In genomic region chr16:1610071-1610840, GRCh38 we compare ENCODE assay signal across 1 cellular context.
TF ChIP-seq lines count a peak whose summit lies in the region.

No MANE protein-coding gene starts in this region.

TF ChIP-seq in HepG2, 621 proteins besides CTCF, POLR2A, EP300 and RAD21 (continued from another document and continues in another):
- TF ChIP-seq TAF15 (IDR thresholded peaks at IDR 0.05; ENCODE audit: low read depth, low read length, poor library complexity, severe bottlenecking) (no peak), RBM39 (IDR thresholded peaks at IDR 0.05; ENCODE audit: low read depth, low read length, poor library complexity, severe bottlenecking) (no peak), MBD4 (IDR thresholded peaks at IDR 0.05; ENCODE audit: borderline replicate concordance, low read length) (no peak), ZNF549 (CRISPR knock-in tag; IDR thresholded peaks at IDR 0.05) (0 out of 2 replicates have a peak, but pooled peaks have one; percentile 33), RARA (CRISPR knock-in tag; IDR thresholded peaks at IDR 0.05) (no peak; the same call in 1 of the 2 replicates), PAXIP1 (CRISPR knock-in tag; conservative IDR thresholded peaks at IDR 0.05) (peak; percentile 40; the same call in 1 of the 2 replicates), SKI (IDR thresholded peaks at IDR 0.05; ENCODE audit: partially characterized antibody) (peak; percentile 7), HMGXB4 (CRISPR knock-in tag; IDR thresholded peaks at IDR 0.05; ENCODE audit: borderline replicate concordance in 1 of 2, low read depth in 1 of 2) (peak in 1 of 2 experiments; percentile 42; a peak in 2 of 4 replicates), MAZ (IDR thresholded peaks at IDR 0.05; ENCODE audit: borderline replicate concordance, low read depth, low read length) (no peak), MAZ (CRISPR knock-in tag; IDR thresholded peaks at IDR 0.05; ENCODE audit: low read depth) (peak; percentile 68; the same call in 1 of the 2 replicates), SOX6 (IDR thresholded peaks at IDR 0.05) (no peak), SOX6 (CRISPR knock-in tag; IDR thresholded peaks at IDR 0.05) (peak; percentile 61), NBN (conservative IDR thresholded peaks at IDR 0.05) (no peak), ZNF260 (CRISPR knock-in tag; IDR thresholded peaks at IDR 0.05; ENCODE audit: borderline replicate concordance, low read depth) (no peak), RBFOX2 (IDR thresholded peaks at IDR 0.05; ENCODE audit: low read depth, low read length) (peak; percentile 89), ZNF513 (CRISPR knock-in tag; conservative IDR thresholded peaks at IDR 0.05) (0 out of 2 replicates have a peak, but pooled peaks have one; percentile 28), ZNF792 (CRISPR knock-in tag; IDR thresholded peaks at IDR 0.05) (no peak; the same call in 1 of the 2 replicates), ZNF136 (CRISPR knock-in tag; IDR thresholded peaks at IDR 0.05; ENCODE audit: low read depth) (no peak), PRDM15 (CRISPR knock-in tag; IDR thresholded peaks at IDR 0.05) (peak; percentile 90), EZH2 (conservative IDR thresholded peaks at IDR 0.05; ENCODE audit: low read depth, low read length) (no peak), ZNF639 (CRISPR knock-in tag; conservative IDR thresholded peaks at IDR 0.05) (0 out of 2 replicates have a peak, but pooled peaks have one; percentile 10), HMGXB3 (CRISPR knock-in tag; IDR thresholded peaks at IDR 0.05; ENCODE audit: borderline replicate concordance) (no peak), KLF6 (CRISPR knock-in tag; IDR thresholded peaks at IDR 0.05) (no peak), ZNF546 (CRISPR knock-in tag; conservative IDR thresholded peaks at IDR 0.05) (no peak), SP140L (CRISPR knock-in tag; IDR thresholded peaks at IDR 0.05; ENCODE audit: borderline replicate concordance) (no peak), SOX5 (CRISPR knock-in tag; IDR thresholded peaks at IDR 0.05; ENCODE audit: borderline replicate concordance) (no peak), ZNF75D (CRISPR knock-in tag; IDR thresholded peaks at IDR 0.05; ENCODE audit: borderline replicate concordance) (no peak), ZNF235 (CRISPR knock-in tag; IDR thresholded peaks at IDR 0.05; ENCODE audit: borderline replicate concordance) (peak; percentile 17; the same call in 1 of the 2 replicates), ZNF275 (CRISPR knock-in tag; IDR thresholded peaks at IDR 0.05; ENCODE audit: borderline replicate concordance) (peak; percentile 62; the same call in 1 of the 2 replicates), ZC3H13 (CRISPR knock-in tag; IDR thresholded peaks at IDR 0.05) (0 out of 2 replicates have a peak, but pooled peaks have one; percentile 27), CHD2 (IDR thresholded peaks at IDR 0.05; ENCODE audit: low read depth, low read length) (peak; percentile 53; the same call in 1 of the 2 replicates), RFX5 (IDR thresholded peaks at IDR 0.05; ENCODE audit: low read depth, low read length) (no peak), NRL (CRISPR knock-in tag; IDR thresholded peaks at IDR 0.05; ENCODE audit: borderline replicate concordance) (peak; percentile 45; the same call in 1 of the 2 replicates), NFIC (IDR thresholded peaks at IDR 0.05; ENCODE audit: low read length) (no peak), UBTF (CRISPR knock-in tag; IDR thresholded peaks at IDR 0.05) (peak; percentile 82), NR2C2 (CRISPR knock-in tag; IDR thresholded peaks at IDR 0.05; ENCODE audit: borderline replicate concordance) (0 out of 2 replicates have a peak, but pooled peaks have one; percentile 24), ZNF572 (CRISPR knock-in tag; IDR thresholded peaks at IDR 0.05) (peak; percentile 64; the same call in 1 of the 2 replicates), HNRNPK (IDR thresholded peaks at IDR 0.05; ENCODE audit: low read depth, low read length, poor library complexity, severe bottlenecking) (no peak), MTF2 (CRISPR knock-in tag; IDR thresholded peaks at IDR 0.05; ENCODE audit: borderline replicate concordance) (no peak; the same call in 1 of the 2 replicates), ZNF382 (CRISPR knock-in tag; IDR thresholded peaks at IDR 0.05; ENCODE audit: borderline replicate concordance) (no peak), ZC3H4 (CRISPR knock-in tag; IDR thresholded peaks at IDR 0.05; ENCODE audit: borderline replicate concordance) (no peak; the same call in 1 of the 2 replicates)
